ENCODE assay signal across 8 cellular contexts in genomic region chr19:12720851-12721655, GRCh38. TPM values are rescaled to one million over a fixed set of nuclear protein-coding genes. Genes with fewer than 3 reads are reported as not detected.
A peak's percentile ranks its signal among the peaks of the same experiment; 100 is the strongest.
DNase-seq lines count a peak whose midpoint lies in the region; ATAC-seq and FAIRE-seq lines count a peak whose summit lies in the region.

No MANE protein-coding gene starts in this region.

- H3K4me3 ChIP-seq in adipocyte (ENCODE audit: low read length): peak overlapping the region; percentile 97
- peak overlapping the region; percentile 89 for H3K4me3 ChIP-seq in iPS-11a (ENCODE audit: low read depth, low read length)
- H3K4me3 ChIP-seq in small intestine (ENCODE audit: low read depth in 1 of 2, low read length in 2 of 2): peak overlapping the region; percentile 91 to 95

- H3K36me3 ChIP-seq in adipocyte (ENCODE audit: control insufficient read depth, insufficient read depth, low read length, severe bottlenecking) (peaks cover 20% of the 10 kb centered on the region), small intestine (ENCODE audit: control insufficient read depth in 2 of 2, insufficient read depth in 2 of 2, low read length in 2 of 2) (peaks cover 0 to 9% of the 10 kb centered on the region in 2 donors)

- peaks cover 34% of the 10 kb centered on the region for H3K4me1 ChIP-seq in adipocyte (ENCODE audit: control insufficient read depth, insufficient read depth, low read length)
- peaks cover 0 to 4% of the 10 kb centered on the region in 2 donors for H3K4me1 ChIP-seq in small intestine (ENCODE audit: control insufficient read depth in 2 of 2, insufficient read depth in 1 of 2, low read depth in 1 of 2, low read length in 1 of 2)

- H3K9ac ChIP-seq in adipocyte (ENCODE audit: low read length): peak overlapping the region; percentile 99

- H3K27ac ChIP-seq in small intestine (ENCODE audit: low read depth in 1 of 2, low read length in 1 of 2): peak overlapping the region; percentile 9 to 93

- DNase-seq in Right ventricle myocardium inferior (ENCODE audit: missing footprints) (no peak), cardiac septum (ENCODE audit: low spot score) (no peak), adipocyte (ENCODE audit: low read depth) (peak; percentile 62), small intestine (peak; percentile 9), COLO829 (ENCODE audit: low spot score) (no peak)

- no peak for FAIRE-seq in small intestine (lab: Jason Lieb, UNC)

- H3K9me3 ChIP-seq in adipocyte (ENCODE audit: control insufficient read depth, low read length) (no peaks in the 10 kb centered on the region), small intestine (ENCODE audit: control insufficient read depth, low read depth) (no peaks in the 10 kb centered on the region)

- ATAC-seq in Right ventricle myocardium inferior (peak; percentile 21), HG03139 (IDR thresholded peaks at IDR 0.05; ENCODE audit: unreplicated experiment) (no peak), GM18861 (IDR thresholded peaks at IDR 0.05; ENCODE audit: unreplicated experiment) (no peak)

- H3K27me3 ChIP-seq in adipocyte (replicated peaks; ENCODE audit: control insufficient read depth, insufficient read depth, low read length) (no peaks in the 10 kb centered on the region), small intestine (ENCODE audit: control insufficient read depth in 2 of 2, insufficient read depth in 2 of 2, low read length in 2 of 2) (no peaks in the 10 kb centered on the region)

- intact Hi-C loops in Right ventricle myocardium inferior (cut with DNase I): loop anchor here (5.0 kb wide), 1 partner anchor 39 kb away; the partner anchor contains the start of gene DHPS
- intact Hi-C loops in cardiac septum (cut with DNase I): loop anchor here (5.0 kb wide), 2 partner anchors 41 to 76 kb away; no protein-coding TSS in a partner anchor

- WGBS in small intestine, 3 donors: 1 to 9% (median 8%) methylated on average over 38 to 59 of the region's 59 CpGs

RNA-seq across cellular contexts. Expression of gene TNPO2, which starts 2.7 kb away (rescaled TPM):
- total RNA-seq in Right ventricle myocardium inferior (35.1 TPM), cardiac septum (50.4 TPM)
- 10 to 100 TPM in 2 of 3 donors, 1 to 10 TPM in 1; 9.8 to 29.1 (median 10.3) TPM for polyA plus RNA-seq in small intestine

RNA-seq across cellular contexts. Expression of gene TRIR, which starts 13.4 kb away (rescaled TPM):
- total RNA-seq in Right ventricle myocardium inferior (133 TPM), cardiac septum (111 TPM)
- 100 to 1,000 TPM; 253 to 376 (median 311) TPM for polyA plus RNA-seq in small intestine

RNA-seq across cellular contexts. Expression of gene GET3, which starts 16.2 kb away (rescaled TPM):
- total RNA-seq in Right ventricle myocardium inferior (65.8 TPM), cardiac septum (58.4 TPM)
- 10 to 100 TPM; 62.1 to 85.4 (median 75.8) TPM for polyA plus RNA-seq in small intestine

RNA-seq across cellular contexts. Expression of gene FBXW9, which starts 24.6 kb away (rescaled TPM):
- total RNA-seq in Right ventricle myocardium inferior (1.7 TPM), cardiac septum (2.2 TPM)
- polyA plus RNA-seq in small intestine: 10 to 100 TPM in 1 of 3 donors, 1 to 10 TPM in 2; 4.5 to 11.8 (median 5.9) TPM

RNA-seq across cellular contexts. Expression of gene BEST2, which starts 30.5 kb away (rescaled TPM):
- total RNA-seq in Right ventricle myocardium inferior (not detected), cardiac septum (not detected)
- polyA plus RNA-seq in small intestine: 1 to 10 TPM in 1 of 3 donors, under 1 TPM in 1, not detected in 1; 0.10 to 3.4 TPM

Comparison
In these comparisons a context has a peak if more than half of its experiments do, and no peak if none do; other contexts are left out.
1. DNase-seq: peak in adipocyte (single experiment) and small intestine (single experiment); none in Right ventricle myocardium inferior (single experiment), cardiac septum (single experiment) and COLO829 (single experiment).
2. Peak in every context shown above with its lines, with median percentiles within 50 percentile points of each other: H3K4me3 ChIP-seq.